In the genomic region with DNA sequence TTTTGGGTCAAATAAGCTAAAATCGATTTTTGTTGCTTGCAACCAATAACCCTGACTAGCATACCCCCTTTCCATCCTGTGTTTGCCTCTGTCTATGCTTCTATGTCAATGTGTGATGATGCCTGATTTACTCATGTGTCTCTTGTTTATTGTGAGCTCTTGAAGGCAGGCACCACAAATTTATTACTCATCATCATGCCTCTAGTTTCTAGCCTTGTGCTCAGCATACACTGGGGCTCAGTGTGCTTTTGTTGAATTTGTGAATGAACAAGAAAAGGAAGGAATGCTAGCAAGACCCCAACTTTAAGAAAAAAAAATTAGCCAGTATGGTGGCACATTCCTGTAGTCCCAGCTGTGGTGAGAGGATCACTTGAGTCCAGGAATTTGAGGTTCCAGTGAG, we compare ENCODE assay signal across 35 cellular contexts.
"Had no signal": no experiment of that assay in that cellular context is flagged by ENCODE, and none has a peak within 500 bp of the region (broad histone marks: within the 10 kb centered on the region; RNA-seq: fewer than 3 reads in every experiment).

No MANE protein-coding gene starts in this region.

- H3K4me2 ChIP-seq: KMS-11 had no signal

- H3K4me3 ChIP-seq: MG63 had no signal

- DNase-seq: Karpas-422, Kasumi-1, MG63, MM.1S, MV-4-11, NCI-H1048, NCI-H1092, NCI-H1092 treated with DMSO at 0.1 percent for 48 hours, NCI-H1105, NCI-H1105 treated with DMSO at 0.1 percent for 48 hours, NCI-H1417, NCI-H1417 treated with DMSO at 0.1 percent for 48 hours, NCI-H1436, NCI-H1436 treated with DMSO at 0.1 percent for 48 hours, NCI-H146, NCI-H1694, NCI-H1694 treated with DMSO at 0.1 percent for 48 hours, NCI-H187, NCI-H187 treated with DMSO at 0.1 percent for 48 hours, NCI-H1930, NCI-H2029, NCI-H2029 treated with DMSO at 0.1 percent for 48 hours, NCI-H2081, NCI-H2081 treated with DMSO at 0.1 percent for 48 hours, NCI-H2107, NCI-H2171, NCI-H2171 treated with DMSO at 0.1 percent for 48 hours, NCI-H2227 treated with DMSO at 0.1 percent for 48 hours, NCI-H226, NCI-H345, NCI-H446, NCI-H446 treated with DMSO at 0.1 percent for 48 hours, NCI-H510A, NCI-H510A treated with DMSO at 0.1 percent for 48 hours had no signal

- H3K36me3 ChIP-seq: MG63 had no signal

- H3K27me3 ChIP-seq: MG63 had no signal

- H3K9me3 ChIP-seq: MG63 had no signal

- H3K27ac ChIP-seq: KMS-11 had no signal
